ENCODE assay signal across 18 cellular contexts in genomic region chr12:96134200-96134599, GRCh38. TPM values are rescaled to one million over a fixed set of nuclear protein-coding genes. Genes with fewer than 3 reads are reported as not detected.
A peak's percentile ranks its signal among the peaks of the same experiment; 100 is the strongest.
DNase-seq lines count a peak whose midpoint lies in the region; ATAC-seq, FAIRE-seq and TF ChIP-seq lines count a peak whose summit lies in the region.
"Had no signal": no experiment of that assay in that cellular context is flagged by ENCODE, and none has a peak within 500 bp of the region (broad histone marks: within the 10 kb centered on the region; RNA-seq: fewer than 3 reads in every experiment).

No MANE protein-coding gene starts in this region.

- ATAC-seq in activated naive CD8-positive, alpha-beta T cell treated with anti-CD3 and anti-CD28 coated beads, Interleukin-2, amount 50 U/mL, for 24 hours, result peak; percentile 68
- ATAC-seq in central memory CD8-positive, alpha-beta T cell (replicated peaks; ENCODE audit: extremely low read depth, poor library complexity, severe bottlenecking), result peak; percentile 54
- ATAC-seq: PC-3 had no signal

- H3K36me3 Mint-ChIP-seq in activated naive CD8-positive, alpha-beta T cell treated with anti-CD3 and anti-CD28 coated beads, Interleukin-2, amount 50 U/mL, for 24 hours (ENCODE audit: low read depth), result no peaks in the 10 kb centered on the region
- no peaks in the 10 kb centered on the region for H3K36me3 Mint-ChIP-seq in activated naive CD8-positive, alpha-beta T cell treated with anti-CD3 and anti-CD28 coated beads for 36 hours
- H3K36me3 Mint-ChIP-seq in central memory CD8-positive, alpha-beta T cell (ENCODE audit: insufficient read depth), result no peaks in the 10 kb centered on the region
- H3K36me3 Mint-ChIP-seq in CD14-positive monocyte, result peaks cover 0 to 3% of the 10 kb centered on the region in 2 donors

- FAIRE-seq in small intestine (lab: Jason Lieb, UNC), result no peak
- FAIRE-seq: H54 had no signal

- no peak overlapping the region for H3K27ac Mint-ChIP-seq in activated naive CD8-positive, alpha-beta T cell treated with anti-CD3 and anti-CD28 coated beads, Interleukin-2, amount 50 U/mL, for 24 hours
- H3K27ac Mint-ChIP-seq in activated naive CD8-positive, alpha-beta T cell treated with anti-CD3 and anti-CD28 coated beads for 36 hours, result no peak overlapping the region
- H3K27ac Mint-ChIP-seq in central memory CD8-positive, alpha-beta T cell (ENCODE audit: low read depth), result no peak overlapping the region
- no peak overlapping the region for H3K27ac Mint-ChIP-seq in CD14-positive monocyte

- H3K4me3 Mint-ChIP-seq in activated naive CD8-positive, alpha-beta T cell treated with anti-CD3 and anti-CD28 coated beads, Interleukin-2, amount 50 U/mL, for 24 hours, result no peak overlapping the region
- H3K4me3 Mint-ChIP-seq in activated naive CD8-positive, alpha-beta T cell treated with anti-CD3 and anti-CD28 coated beads for 36 hours, result no peak overlapping the region
- H3K4me3 Mint-ChIP-seq in central memory CD8-positive, alpha-beta T cell, result no peak overlapping the region
- H3K4me3 Mint-ChIP-seq in CD14-positive monocyte, result no peak overlapping the region

- H3K27me3 Mint-ChIP-seq in activated naive CD8-positive, alpha-beta T cell treated with anti-CD3 and anti-CD28 coated beads, Interleukin-2, amount 50 U/mL, for 24 hours, result peaks cover 2% of the 10 kb centered on the region
- H3K27me3 Mint-ChIP-seq in activated naive CD8-positive, alpha-beta T cell treated with anti-CD3 and anti-CD28 coated beads for 36 hours, result peaks cover 5% of the 10 kb centered on the region
- peaks cover 38% of the 10 kb centered on the region for H3K27me3 Mint-ChIP-seq in central memory CD8-positive, alpha-beta T cell
- peaks cover 0 to 7% (median 1%) of the 10 kb centered on the region in 3 donors for H3K27me3 Mint-ChIP-seq in CD14-positive monocyte (ENCODE audit: low read depth in 3 of 3)

- WGBS in small intestine, 3 donors, result 81 to 87% (median 87%) methylated on average over 5 of the region's 5 CpGs

- H3K9me3 Mint-ChIP-seq in activated naive CD8-positive, alpha-beta T cell treated with anti-CD3 and anti-CD28 coated beads, Interleukin-2, amount 50 U/mL, for 24 hours, result no peaks in the 10 kb centered on the region
- H3K9me3 Mint-ChIP-seq in activated naive CD8-positive, alpha-beta T cell treated with anti-CD3 and anti-CD28 coated beads for 36 hours, result no peaks in the 10 kb centered on the region
- no peaks in the 10 kb centered on the region for H3K9me3 Mint-ChIP-seq in central memory CD8-positive, alpha-beta T cell
- peaks cover 0 to 4% (median 0%) of the 10 kb centered on the region in 7 donors for H3K9me3 Mint-ChIP-seq in CD14-positive monocyte

- peaks cover 0 to 3% of the 10 kb centered on the region in 2 donors for H3K27me3 ChIP-seq in small intestine (ENCODE audit: control insufficient read depth in 2 of 2, insufficient read depth in 2 of 2, low read length in 2 of 2)
- H3K27me3 ChIP-seq: BE2C had no signal

- TF ChIP-seq CTCF in CD14-positive monocyte (IDR thresholded peaks at IDR 0.05), result no peak

- H3K27ac ChIP-seq in small intestine (ENCODE audit: low read depth in 1 of 2, low read length in 1 of 2), result no peak overlapping the region

- no peaks in the 10 kb centered on the region for H3K36me3 ChIP-seq in small intestine (ENCODE audit: control insufficient read depth in 2 of 2, insufficient read depth in 2 of 2, low read length in 2 of 2)
- H3K36me3 ChIP-seq: BE2C had no signal

- no peak for DNase-seq in activated naive CD8-positive, alpha-beta T cell treated with anti-CD3 and anti-CD28 coated beads, Interleukin-2, amount 50 U/mL, for 24 hours
- DNase-seq in activated naive CD8-positive, alpha-beta T cell treated with anti-CD3 and anti-CD28 coated beads for 36 hours, result no peak
- DNase-seq in Jurkat, Clone E6-1 (ENCODE audit: low read depth, low spot score), result peak; percentile 50
- DNase-seq in central memory CD8-positive, alpha-beta T cell (ENCODE audit: low spot score in 2 of 2), result no peak
- DNase-seq in A172 (ENCODE audit: low spot score) (no peak), CD14-positive monocyte (ENCODE audit: low spot score) (no peak), small intestine (no peak)
- DNase-seq: BE2C; COR-L47; DMS153; KG1; NCI-H1048; NCI-H2107; NCI-H345; NCI-H526 treated with DMSO at 0.1 percent for 48 hours; NK-92 treated with Interleukin-12 subunit alpha and Interleukin-12 subunit beta, amount 100 ng/mL, for 24 hours; PC-3 had no signal

- no peak overlapping the region for H3K4me3 ChIP-seq in Jurkat, Clone E6-1 (ENCODE audit: low read length)
- no peak overlapping the region for H3K4me3 ChIP-seq in small intestine (ENCODE audit: low read depth in 1 of 2, low read length in 2 of 2)

- H3K4me1 ChIP-seq in small intestine (ENCODE audit: control insufficient read depth in 2 of 2, insufficient read depth in 1 of 2, low read depth in 1 of 2, low read length in 1 of 2), result no peaks in the 10 kb centered on the region
- H3K4me1 ChIP-seq: BE2C had no signal

- peaks cover 21% of the 10 kb centered on the region for H3K4me1 Mint-ChIP-seq in activated naive CD8-positive, alpha-beta T cell treated with anti-CD3 and anti-CD28 coated beads, Interleukin-2, amount 50 U/mL, for 24 hours
- peaks cover 21% of the 10 kb centered on the region for H3K4me1 Mint-ChIP-seq in activated naive CD8-positive, alpha-beta T cell treated with anti-CD3 and anti-CD28 coated beads for 36 hours
- H3K4me1 Mint-ChIP-seq in central memory CD8-positive, alpha-beta T cell, result peaks cover 5% of the 10 kb centered on the region
- H3K4me1 Mint-ChIP-seq in CD14-positive monocyte, result peaks cover 30% of the 10 kb centered on the region

- intact Hi-C loops in CD14-positive monocyte (cut with micrococcal nuclease), result loop anchor here in 1 of 2 donors (5.0 kb wide), 1 partner anchor 72 kb away; no protein-coding TSS in a partner anchor

- no peaks in the 10 kb centered on the region for H3K9me3 ChIP-seq in small intestine (ENCODE audit: control insufficient read depth, low read depth)
- H3K9me3 ChIP-seq: BE2C had no signal

RNA-seq across cellular contexts. Expression of gene ELK3, which starts 60.0 kb away (rescaled TPM):
- 10 to 100 TPM; 10.9 to 12.6 TPM for total RNA-seq in activated naive CD8-positive, alpha-beta T cell treated with anti-CD3 and anti-CD28 coated beads for 36 hours
- 2.6 TPM for polyA plus RNA-seq in Jurkat, Clone E6-1 (2012; ENCODE audit: insufficient read depth, insufficient read length)
- total RNA-seq in A172 (2014; rRNA removed; shearing (Covaris generic)), result 30.9 TPM in 2 replicates
- 10 to 100 TPM; 12.1 to 14.6 TPM for polyA plus RNA-seq in CD14-positive monocyte
- 10 to 100 TPM in 1 of 3 donors, 1 to 10 TPM in 1, under 1 TPM in 1; 0.67 to 15.9 (median 6.2) TPM for polyA plus RNA-seq in small intestine
